9 cellular contexts compared by ENCODE assay signal in genomic region chr12:132599502-132599901, GRCh38. TPM values are rescaled to one million over a fixed set of nuclear protein-coding genes. Genes with fewer than 3 reads are reported as not detected.
A peak's percentile ranks its signal among the peaks of the same experiment; 100 is the strongest.
DNase-seq lines count a peak whose midpoint lies in the region; ATAC-seq and TF ChIP-seq lines count a peak whose summit lies in the region.
"Not testable (repeated sequence)": the region's sequence is repeated elsewhere in the genome, so short reads cannot be mapped to it uniquely, and the experiment has no call there.
"Had no signal": no experiment of that assay in that cellular context is flagged by ENCODE, and none has a peak within 500 bp of the region (broad histone marks: within the 10 kb centered on the region; RNA-seq: fewer than 3 reads in every experiment).

No MANE protein-coding gene starts in this region.

- CTCF ChIA-PET in CD4-positive, alpha-beta memory T cell (lab: Charles Lee; ENCODE audit: partially characterized antibody) = interaction anchor here (1.8 kb wide), 1 partner anchor 15 kb away, joined by 6 read pairs; no protein-coding TSS in a partner anchor
- CTCF ChIA-PET in naive thymus-derived CD4-positive, alpha-beta T cell (lab: Charles Lee) = interaction anchor here (0.7 kb wide), 1 partner anchor 10 kb away, joined by 3 read pairs; no protein-coding TSS in a partner anchor

- intact Hi-C loops in CD4-positive, alpha-beta memory T cell (cut with micrococcal nuclease); naive thymus-derived CD4-positive, alpha-beta T cell (cut with micrococcal nuclease): not testable (repeated sequence)

- H3K4me1 ChIP-seq in CD4-positive, alpha-beta memory T cell (ENCODE audit: insufficient read depth, low read length) = peaks cover 11% of the 10 kb centered on the region
- H3K4me1 ChIP-seq in naive thymus-derived CD4-positive, alpha-beta T cell (ENCODE audit: control insufficient read depth in 2 of 2, insufficient read depth in 2 of 2, low read length in 2 of 2) = not testable (repeated sequence)

- not testable (repeated sequence) for H3K4me3 ChIP-seq in CD4-positive, alpha-beta memory T cell (ENCODE audit: low read length in 2 of 2); naive thymus-derived CD4-positive, alpha-beta T cell (ENCODE audit: low read length)

- POLR2A ChIA-PET in CD4-positive, alpha-beta memory T cell (lab: Charles Lee; ENCODE audit: partially characterized antibody); naive thymus-derived CD4-positive, alpha-beta T cell (lab: Charles Lee): not testable (repeated sequence)

- H3K27me3 ChIP-seq in CD4-positive, alpha-beta memory T cell (ENCODE audit: insufficient read depth, low read length); naive thymus-derived CD4-positive, alpha-beta T cell (ENCODE audit: control insufficient read depth in 2 of 2, insufficient read depth in 2 of 2, low read length in 2 of 2): not testable (repeated sequence)

- H3K27me3 Mint-ChIP-seq in CD4-positive, alpha-beta memory T cell = peaks cover 17 to 34% of the 10 kb centered on the region in 2 donors
- H3K27me3 Mint-ChIP-seq in IgD-negative memory B cell = peaks cover 25% of the 10 kb centered on the region
- peaks cover 59% of the 10 kb centered on the region for H3K27me3 Mint-ChIP-seq in T-helper 17 cell
- H3K27me3 Mint-ChIP-seq in activated T-helper 17 cell treated with anti-CD3 and anti-CD28 coated beads, Interleukin-2, amount 50 U/mL, for 72 hours = peaks cover 23% of the 10 kb centered on the region
- peaks cover 34 to 58% of the 10 kb centered on the region in 2 donors for H3K27me3 Mint-ChIP-seq in effector memory CD8-positive, alpha-beta T cell
- H3K27me3 Mint-ChIP-seq in naive thymus-derived CD4-positive, alpha-beta T cell = peaks cover 26 to 58% (median 42%) of the 10 kb centered on the region in 5 donors
- H3K27me3 Mint-ChIP-seq in osteocyte (ENCODE audit: unreplicated experiment) = not testable (repeated sequence)

- H3K4me1 Mint-ChIP-seq in CD4-positive, alpha-beta memory T cell = peaks cover 11 to 37% (median 28%) of the 10 kb centered on the region in 4 donors
- H3K4me1 Mint-ChIP-seq in IgD-negative memory B cell (peaks cover 11 to 21% (median 12%) of the 10 kb centered on the region in 3 donors), T-helper 17 cell (peaks cover 23% of the 10 kb centered on the region), osteocyte (ENCODE audit: unreplicated experiment) (peaks cover 32% of the 10 kb centered on the region)
- H3K4me1 Mint-ChIP-seq in activated T-helper 17 cell treated with anti-CD3 and anti-CD28 coated beads, Interleukin-2, amount 50 U/mL, for 72 hours = peaks cover 13% of the 10 kb centered on the region
- H3K4me1 Mint-ChIP-seq in effector memory CD8-positive, alpha-beta T cell (ENCODE audit: low read depth in 2 of 2) = peaks cover 16 to 21% of the 10 kb centered on the region in 2 donors
- peaks cover 13 to 33% (median 26%) of the 10 kb centered on the region in 7 donors for H3K4me1 Mint-ChIP-seq in naive thymus-derived CD4-positive, alpha-beta T cell

- not testable (repeated sequence) for H3K9me3 ChIP-seq in CD4-positive, alpha-beta memory T cell (ENCODE audit: control insufficient read depth in 1 of 2, low read length in 2 of 2); T-helper 17 cell (ENCODE audit: control insufficient read depth, low read length, poor library complexity, severe bottlenecking); naive thymus-derived CD4-positive, alpha-beta T cell (ENCODE audit: control insufficient read depth in 2 of 3, low read length in 3 of 3)

- not testable (repeated sequence) for H3K27ac ChIP-seq in CD4-positive, alpha-beta memory T cell (ENCODE audit: low read depth, low read length); naive thymus-derived CD4-positive, alpha-beta T cell (ENCODE audit: low read depth, low read length)

- TF ChIP-seq CTCF in osteocyte (IDR thresholded peaks at IDR 0.05) = not testable (repeated sequence)

- peak overlapping the region; percentile 63 to 90 (median 77) for H3K4me3 Mint-ChIP-seq in CD4-positive, alpha-beta memory T cell
- H3K4me3 Mint-ChIP-seq in IgD-negative memory B cell (peak overlapping the region; percentile 59 to 97 (median 74)), T-helper 17 cell (peak overlapping the region; percentile 73), osteocyte (ENCODE audit: unreplicated experiment) (peak overlapping the region; percentile 35)
- peak overlapping the region; percentile 52 for H3K4me3 Mint-ChIP-seq in activated T-helper 17 cell treated with anti-CD3 and anti-CD28 coated beads, Interleukin-2, amount 50 U/mL, for 72 hours
- peak overlapping the region; percentile 92 to 99 for H3K4me3 Mint-ChIP-seq in effector memory CD8-positive, alpha-beta T cell
- peak overlapping the region in 9 of 10 donors; percentile 42 to 98 (median 83) for H3K4me3 Mint-ChIP-seq in naive thymus-derived CD4-positive, alpha-beta T cell

- not testable (repeated sequence) for H3K36me3 Mint-ChIP-seq in CD4-positive, alpha-beta memory T cell; IgD-negative memory B cell; activated T-helper 17 cell treated with anti-CD3 and anti-CD28 coated beads, Interleukin-2, amount 50 U/mL, for 72 hours (ENCODE audit: low read depth); naive thymus-derived CD4-positive, alpha-beta T cell; osteocyte (ENCODE audit: unreplicated experiment)
- H3K36me3 Mint-ChIP-seq in T-helper 17 cell (ENCODE audit: low read depth) = peaks cover 13% of the 10 kb centered on the region
- peaks cover 16% of the 10 kb centered on the region for H3K36me3 Mint-ChIP-seq in effector memory CD8-positive, alpha-beta T cell (ENCODE audit: insufficient read depth)

- not testable (repeated sequence) for DNase-seq in CD4-positive, alpha-beta memory T cell; T-helper 17 cell; effector memory CD8-positive, alpha-beta T cell; naive thymus-derived CD4-positive, alpha-beta T cell; osteocyte (ENCODE audit: extremely low spot score, unreplicated experiment)

- not testable (repeated sequence) for H3K9me3 Mint-ChIP-seq in CD4-positive, alpha-beta memory T cell; IgD-negative memory B cell; activated T-helper 17 cell treated with anti-CD3 and anti-CD28 coated beads, Interleukin-2, amount 50 U/mL, for 72 hours; effector memory CD8-positive, alpha-beta T cell; naive thymus-derived CD4-positive, alpha-beta T cell; osteocyte (ENCODE audit: unreplicated experiment)

- not testable (repeated sequence) for ATAC-seq in T-helper 17 cell; activated T-helper 17 cell treated with anti-CD3 and anti-CD28 coated beads, Interleukin-2, amount 50 U/mL, for 72 hours (replicated peaks); effector memory CD8-positive, alpha-beta T cell (replicated peaks); naive thymus-derived CD4-positive, alpha-beta T cell

- not testable (repeated sequence) for H3K36me3 ChIP-seq in CD4-positive, alpha-beta memory T cell (ENCODE audit: insufficient read depth, low read length); naive thymus-derived CD4-positive, alpha-beta T cell (ENCODE audit: control insufficient read depth in 2 of 3, insufficient read depth in 3 of 3, low read length in 3 of 3)

- H3K27ac Mint-ChIP-seq in CD4-positive, alpha-beta memory T cell = peak overlapping the region in 3 of 7 donors; percentile 17 to 77 (median 43)
- H3K27ac Mint-ChIP-seq in IgD-negative memory B cell = peak overlapping the region in 1 of 3 donors; percentile 82
- H3K27ac Mint-ChIP-seq in T-helper 17 cell; activated T-helper 17 cell treated with anti-CD3 and anti-CD28 coated beads, Interleukin-2, amount 50 U/mL, for 72 hours; osteocyte (ENCODE audit: unreplicated experiment): not testable (repeated sequence)
- peak overlapping the region in 1 of 2 donors; percentile 51 for H3K27ac Mint-ChIP-seq in effector memory CD8-positive, alpha-beta T cell
- H3K27ac Mint-ChIP-seq in naive thymus-derived CD4-positive, alpha-beta T cell = peak overlapping the region in 4 of 9 donors; percentile 38 to 72 (median 54)

RNA-seq across cellular contexts. Expression of gene LRCOL1, which starts 10.9 kb away (rescaled TPM):
- not detected for total RNA-seq in CD4-positive, alpha-beta memory T cell
- polyA plus RNA-seq in CD4-positive, alpha-beta memory T cell = not detected
- not detected for polyA plus RNA-seq in IgD-negative memory B cell
- total RNA-seq in T-helper 17 cell (not detected), osteocyte (not detected in 2 replicates)
- not detected for total RNA-seq in activated T-helper 17 cell treated with anti-CD3 and anti-CD28 coated beads, Interleukin-2, amount 50 U/mL, for 72 hours
- total RNA-seq in naive thymus-derived CD4-positive, alpha-beta T cell = not detected
- not detected for polyA plus RNA-seq in naive thymus-derived CD4-positive, alpha-beta T cell
- total RNA-seq: LHCN-M2, SJSA1 had no signal

RNA-seq across cellular contexts. Expression of gene P2RX2, which starts 19.1 kb away (rescaled TPM):
- not detected for total RNA-seq in CD4-positive, alpha-beta memory T cell
- not detected for polyA plus RNA-seq in CD4-positive, alpha-beta memory T cell
- polyA plus RNA-seq in IgD-negative memory B cell = not detected
- not detected for total RNA-seq in T-helper 17 cell
- not detected for total RNA-seq in activated T-helper 17 cell treated with anti-CD3 and anti-CD28 coated beads, Interleukin-2, amount 50 U/mL, for 72 hours
- under 1 TPM in 1 of 5 experiments, not detected in 4; 0.32 TPM for total RNA-seq in naive thymus-derived CD4-positive, alpha-beta T cell
- polyA plus RNA-seq in naive thymus-derived CD4-positive, alpha-beta T cell = not detected
- not detected in 2 replicates for total RNA-seq in osteocyte
- total RNA-seq: LHCN-M2, SJSA1 had no signal

Comparison
In these comparisons a context has a peak if more than half of its experiments do, and no peak if none do; other contexts are left out.
1. H3K4me3 Mint-ChIP-seq: peak in every context shown above with its lines; median percentile 96 in effector memory CD8-positive, alpha-beta T cell; 83 in naive thymus-derived CD4-positive, alpha-beta T cell; 77 in CD4-positive, alpha-beta memory T cell; 74 in IgD-negative memory B cell; 73 in T-helper 17 cell; 52 in activated T-helper 17 cell treated with anti-CD3 and anti-CD28 coated beads, Interleukin-2, amount 50 U/mL, for 72 hours; 35 in osteocyte.